In the genomic region with DNA sequence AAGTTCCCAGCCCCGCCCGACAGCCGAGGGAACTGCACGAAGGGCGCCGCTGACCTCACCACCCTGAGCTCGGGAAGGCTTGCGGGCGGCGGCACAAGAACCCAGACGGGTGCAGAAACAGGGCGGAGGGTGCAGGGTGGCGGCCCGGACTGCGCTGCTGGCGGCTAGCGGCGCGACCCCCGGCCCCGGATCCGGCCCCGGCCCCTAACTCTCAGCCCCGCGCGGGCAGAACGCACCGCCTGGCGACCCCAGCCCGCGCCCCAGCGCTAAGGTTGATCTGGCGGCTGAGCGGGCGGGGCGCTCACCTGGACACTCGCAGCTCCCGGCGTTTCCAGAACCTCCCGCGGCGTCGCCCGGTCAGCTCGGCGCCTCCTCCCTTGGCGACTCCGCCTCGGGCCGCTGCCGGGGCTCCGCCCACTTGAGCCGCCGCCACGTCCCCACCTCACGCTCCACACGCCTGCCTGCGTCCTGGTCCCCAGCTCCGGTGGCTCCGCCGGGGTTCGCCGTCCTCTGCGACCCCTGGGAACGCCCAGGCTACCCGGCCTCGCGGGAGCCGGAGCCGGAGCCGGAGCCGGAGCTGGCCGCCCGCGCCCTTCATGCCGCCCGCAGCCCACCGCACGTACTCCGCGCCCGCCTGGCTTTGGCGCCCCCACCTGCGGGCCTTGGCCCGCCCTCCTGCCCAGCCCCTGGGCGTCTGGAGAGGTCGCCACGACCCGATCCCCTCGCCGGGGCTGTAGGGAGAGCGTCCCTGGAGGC, we compare ENCODE assay signal across 8 cellular contexts. TPM values are rescaled to one million over a fixed set of nuclear protein-coding genes. Genes with fewer than 3 reads are reported as not detected.
A peak's percentile ranks its signal among the peaks of the same experiment; 100 is the strongest.
DNase-seq lines count a peak whose midpoint lies in the region; ATAC-seq and TF ChIP-seq lines count a peak whose summit lies in the region.

A gene (minus strand): TSS at position 369 of the 756 bp plus-strand sequence. CDS start 9,227 bp downstream, outside the sequence.

- peak within 1 kb of the TSS; percentile 84 to 98 (median 94) for H3K27ac ChIP-seq in heart left ventricle
- H3K27ac ChIP-seq in vagina: peak within 1 kb of the TSS; percentile 98

- H3K36me3 Mint-ChIP-seq in osteocyte (ENCODE audit: unreplicated experiment): no peaks in the 10 kb centered on the region

- H3K36me3 ChIP-seq in heart left ventricle: no peaks in the 10 kb centered on the region
- H3K36me3 ChIP-seq in vagina: no peaks in the 10 kb centered on the region

- WGBS in heart left ventricle, 4 donors: 0 to 1% (median 1%) methylated on average over 4 to 92 of the region's 92 CpGs

- no peaks in the 10 kb centered on the region for H3K9me3 ChIP-seq in heart left ventricle
- H3K9me3 ChIP-seq in vagina: no peaks in the 10 kb centered on the region

- TF ChIP-seq POLR2A in heart left ventricle (IDR thresholded peaks at IDR 0.05) (peak in 1 of 2 donors; percentile 71), vagina (IDR thresholded peaks at IDR 0.05) (peak in 1 of 2 donors; percentile 47)

- DNase-seq in DMS 273 (lab: John Stamatoyannopoulos, UW; ENCODE audit: unreplicated experiment) (peak; percentile 81), RPMI7951 (ENCODE audit: low read depth) (peak; percentile 74), amniotic stem cell (lab: John Stamatoyannopoulos, UW) (peak; percentile 56), heart left ventricle (peak; percentile 84 to 91 (median 89)), osteocyte (ENCODE audit: extremely low spot score, unreplicated experiment) (peak; percentile 91), vagina (ENCODE audit: extremely low spot score in 2 of 2) (peak in 1 of 2 donors; percentile 87)

- peaks cover 44% of the 10 kb centered on the region for H3K4me1 Mint-ChIP-seq in osteocyte (ENCODE audit: unreplicated experiment)

- H3K9me3 Mint-ChIP-seq in osteocyte (ENCODE audit: unreplicated experiment): no peaks in the 10 kb centered on the region

- TF ChIP-seq CTCF in heart left ventricle (IDR thresholded peaks at IDR 0.05) (peak in 5 of 12 donors; percentile 18 to 37 (median 30)), osteocyte (IDR thresholded peaks at IDR 0.05) (no peak), vagina (IDR thresholded peaks at IDR 0.05) (peak in 1 of 3 experiments; percentile 3)

- H3K27me3 Mint-ChIP-seq in osteocyte (ENCODE audit: unreplicated experiment): peaks cover 3% of the 10 kb centered on the region

- peak within 1 kb of the TSS; percentile 81 for H3K4me3 Mint-ChIP-seq in osteocyte (ENCODE audit: unreplicated experiment)

- H3K27ac Mint-ChIP-seq in osteocyte (ENCODE audit: unreplicated experiment): peak within 1 kb of the TSS; percentile 89

- H3K4me1 ChIP-seq in heart left ventricle (peaks cover 10 to 59% (median 47%) of the 10 kb centered on the region in 12 donors), vagina (peaks cover 51% of the 10 kb centered on the region)

- peaks cover 0 to 8% (median 0%) of the 10 kb centered on the region in 9 donors for H3K27me3 ChIP-seq in heart left ventricle
- no peaks in the 10 kb centered on the region for H3K27me3 ChIP-seq in vagina

- H3K4me3 ChIP-seq in heart left ventricle (peak within 1 kb of the TSS; percentile 67 to 98 (median 86)), vagina (peak within 1 kb of the TSS; percentile 74 to 79)

- intact Hi-C loops in heart left ventricle (cut with DNase I) (loop anchor here in 3 of 10 donors (2.0 to 10.0 kb wide), 4 partner anchors 35 to 267 kb away; a partner anchor contains a TSS), vagina (cut with DNase I) (loop anchor here (10.0 kb wide), 1 partner anchor 67 kb away; a partner anchor contains a TSS)

- peak; percentile 82 for ATAC-seq in GM19467 (IDR thresholded peaks at IDR 0.05; ENCODE audit: unreplicated experiment)
- ATAC-seq in HG03565 (IDR thresholded peaks at IDR 0.05; ENCODE audit: unreplicated experiment): peak; percentile 68
- ATAC-seq in heart left ventricle: peak; percentile 63 to 89 (median 82)

RNA-seq across cellular contexts. Expression of the gene that starts here (rescaled TPM):
- 239 and 264 TPM in 2 replicates for total RNA-seq in RPMI7951 (2014; rRNA removed; shearing (Covaris generic))
- total RNA-seq in heart left ventricle: 10 to 100 TPM; 41.2 to 80.7 (median 55.7) TPM
- 100 to 1,000 TPM in 1 of 2 donors, 10 to 100 TPM in 1; 44.3 to 140 TPM for polyA plus RNA-seq in heart left ventricle
- total RNA-seq in osteocyte: 104 and 117 TPM in 2 replicates
- 42.0 TPM for total RNA-seq in vagina
